In the genomic region with DNA sequence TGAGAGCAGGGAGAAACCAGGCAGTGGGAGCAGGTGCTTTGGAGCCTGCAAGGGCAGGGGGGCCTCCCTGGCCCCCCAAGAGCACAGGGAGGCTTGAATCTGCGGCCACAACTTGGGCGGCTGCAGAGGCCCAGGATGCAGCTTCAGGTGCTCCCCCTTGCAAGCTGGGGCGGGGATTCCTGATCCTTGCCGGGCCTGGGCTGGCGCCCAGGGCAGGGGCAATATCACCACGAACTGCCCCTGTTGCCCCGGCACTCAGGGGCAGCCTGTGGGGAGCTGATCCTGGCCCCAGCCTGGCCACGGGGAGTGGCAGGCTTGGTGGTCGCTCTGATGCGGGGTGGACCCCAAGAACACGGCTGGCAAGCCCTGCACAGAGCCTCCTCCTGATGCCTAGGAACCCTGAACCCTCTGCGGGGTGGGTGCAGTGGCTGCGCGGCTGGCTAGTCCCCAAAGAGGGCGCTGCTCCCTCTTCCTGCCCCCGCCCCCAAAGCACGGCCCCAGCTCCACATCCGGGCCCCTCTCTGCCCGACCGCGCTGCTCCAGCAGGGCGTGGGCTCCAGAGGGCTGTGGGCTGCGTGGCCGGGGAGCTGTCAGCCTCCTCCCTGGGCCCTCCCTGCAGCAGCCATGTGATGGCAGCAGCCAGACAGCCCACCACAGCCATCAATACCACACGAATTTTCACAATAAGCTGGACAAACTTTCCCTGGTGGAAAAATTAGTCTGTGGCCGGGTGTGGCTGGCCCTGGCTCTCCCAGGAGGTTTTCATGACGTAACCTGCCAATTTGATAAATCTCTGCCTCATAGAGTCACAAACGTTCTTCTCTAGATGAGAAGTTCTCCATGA, we compare ENCODE assay signal across 1 cellular context.
TF ChIP-seq lines count a peak whose summit lies in the region.

No MANE protein-coding gene starts in this region.

TF ChIP-seq in WTC11, 78 proteins besides CTCF, POLR2A, EP300 and RAD21 (continued from another document):
- TF ChIP-seq SP1 (CRISPR knock-in tag; conservative IDR thresholded peaks at IDR 0.05): peak; percentile 71; the same call in 1 of the 2 replicates
- TF ChIP-seq, protein P1, sequence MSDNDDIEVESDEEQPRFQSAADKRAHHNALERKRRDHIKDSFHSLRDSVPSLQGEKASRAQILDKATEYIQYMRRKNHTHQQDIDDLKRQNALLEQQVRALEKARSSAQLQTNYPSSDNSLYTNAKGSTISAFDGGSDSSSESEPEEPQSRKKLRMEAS (CRISPR knock-in tag; IDR thresholded peaks at IDR 0.05): peak; percentile 64; the same call in 1 of the 2 replicates
